8 cellular contexts compared by ENCODE assay signal in the genomic region with DNA sequence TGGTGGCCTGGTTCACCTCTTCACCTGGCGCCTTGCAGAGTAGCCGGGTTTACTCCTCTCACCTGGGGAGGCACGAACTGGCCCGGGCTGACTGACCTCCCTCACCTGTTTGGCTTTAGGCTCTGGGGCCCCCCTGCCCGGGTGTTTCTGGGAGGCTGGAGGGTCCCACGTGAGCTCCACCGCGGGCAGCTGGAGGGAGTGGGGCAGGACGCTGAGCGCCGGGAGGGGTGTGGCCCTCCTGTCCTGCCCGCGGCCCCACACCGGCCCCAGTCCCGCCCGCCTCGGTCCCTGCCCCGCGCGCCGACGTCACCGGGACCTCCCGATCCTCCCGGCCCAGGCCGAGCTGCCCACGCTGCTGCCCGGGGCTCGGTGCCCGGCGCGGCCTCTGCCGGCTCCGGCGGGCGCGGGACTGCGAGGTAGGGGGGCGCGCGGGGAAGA. TPM values are rescaled to one million over a fixed set of nuclear protein-coding genes. Genes with fewer than 3 reads are reported as not detected.
DNase-seq lines count a peak whose midpoint lies in the region; ATAC-seq, FAIRE-seq and TF ChIP-seq lines count a peak whose summit lies in the region.

TSS of gene AMZ1 (plus strand) at position 322 of the 438 bp plus-strand sequence. CDS start 12,250 bp downstream, outside the sequence.

- H3K4me3 ChIP-seq in GM12865 (ENCODE audit: low read depth, low read length): peak within 1 kb of the TSS; percentile 46

- intact Hi-C loops in left cardiac atrium (cut with DNase I): loop anchor here (10.0 kb wide), 2 partner anchors 213 to 243 kb away; partner anchors contain the start of gene GRIFIN (in 1 of the 2)
- intact Hi-C loops in sciatic nerve (cut with DNase I): no loop called here

- peak; percentile 45 to 48 for ATAC-seq in left cardiac atrium
- ATAC-seq in sciatic nerve: peak; percentile 47
- no peak for ATAC-seq in HG02852 (IDR thresholded peaks at IDR 0.05; ENCODE audit: unreplicated experiment)
- ATAC-seq in GM21367 (IDR thresholded peaks at IDR 0.05; ENCODE audit: unreplicated experiment): no peak

- no peak for FAIRE-seq in RCC 7860 (lab: Jason Lieb, UNC)

- no peak for TF ChIP-seq CTCF in GM12865 (IDR thresholded peaks at IDR 0.05; ENCODE audit: insufficient read depth, low read depth, low read length, missing control alignments)

- no peak for DNase-seq in GM12865 (ENCODE audit: low read depth)
- peak; percentile 55 for DNase-seq in RCC 7860 (ENCODE audit: low spot score)
- DNase-seq in left cardiac atrium: no peak
- no peak for DNase-seq in sciatic nerve (ENCODE audit: low spot score)
- DNase-seq in NCI-H187 (lab: John Stamatoyannopoulos, UW): no peak
- DNase-seq in DMS 273 (lab: John Stamatoyannopoulos, UW; ENCODE audit: unreplicated experiment): no peak

RNA-seq across cellular contexts. Expression of gene AMZ1, which starts in this region (rescaled TPM):
- total RNA-seq in left cardiac atrium (under 1 TPM; 0.27 to 0.34 TPM), sciatic nerve (0.31 TPM)

Comparison
In these comparisons a context has a peak if more than half of its experiments do, and no peak if none do; other contexts are left out.
1. Peak in ATAC-seq in left cardiac atrium; RNA of the gene not detected or under 1 TPM.
2. Peak in ATAC-seq in sciatic nerve; RNA of the gene not detected or under 1 TPM.